Comparison of ENCODE assay signal across 8 cellular contexts in genomic region chr3:138594935-138595259, GRCh38. TPM values are rescaled to one million over a fixed set of nuclear protein-coding genes. Genes with fewer than 3 reads are reported as not detected.
A peak's percentile ranks its signal among the peaks of the same experiment; 100 is the strongest.
DNase-seq lines count a peak whose midpoint lies in the region; ATAC-seq and TF ChIP-seq lines count a peak whose summit lies in the region.

No MANE protein-coding gene starts in this region.

- no peak for TF ChIP-seq CTCF in WI38 (IDR thresholded peaks at IDR 0.05; ENCODE audit: low read depth, low read length)

- no peak for ATAC-seq in activated T-cell treated with anti-CD3 and anti-CD28 coated beads, Interleukin-2, amount 50 U/mL, for 4 hours

- H3K4me3 Mint-ChIP-seq in activated T-cell treated with anti-CD3 and anti-CD28 coated beads, Interleukin-2, amount 50 U/mL, for 4 hours, result peak overlapping the region; percentile 96

- 39% methylated on average over 3 of the region's 3 CpGs for WGBS in thymus

- peaks cover 10% of the 10 kb centered on the region for H3K4me1 ChIP-seq in iPS-18a (ENCODE audit: control insufficient read depth, low read depth, low read length)
- peaks cover 6% of the 10 kb centered on the region for H3K4me1 ChIP-seq in thymus (ENCODE audit: control insufficient read depth, insufficient read depth, low read length)

- H3K36me3 Mint-ChIP-seq in activated T-cell treated with anti-CD3 and anti-CD28 coated beads, Interleukin-2, amount 50 U/mL, for 4 hours (ENCODE audit: insufficient read depth), result no peaks in the 10 kb centered on the region

- no peaks in the 10 kb centered on the region for H3K9me3 ChIP-seq in iPS-18a (ENCODE audit: control insufficient read depth, low read depth, low read length)
- no peaks in the 10 kb centered on the region for H3K9me3 ChIP-seq in thymus (ENCODE audit: control insufficient read depth)

- DNase-seq in activated T-cell treated with anti-CD3 and anti-CD28 coated beads, Interleukin-2, amount 50 U/mL, for 4 hours, result no peak
- no peak for DNase-seq in activated T-cell treated with anti-CD3 and anti-CD28 coated beads, Interleukin-2, amount 50 U/mL, for 1 hour
- DNase-seq in cerebellum (ENCODE audit: low spot score) (no peak), substantia nigra (lab: John Stamatoyannopoulos, UW) (no peak), AG08395 (ENCODE audit: low spot score) (no peak)

- peaks cover 10% of the 10 kb centered on the region for H3K4me1 Mint-ChIP-seq in activated T-cell treated with anti-CD3 and anti-CD28 coated beads, Interleukin-2, amount 50 U/mL, for 4 hours (ENCODE audit: low read depth)

- H3K4me3 ChIP-seq in WI38 (ENCODE audit: low read depth, low read length), result peak overlapping the region; percentile 92
- H3K4me3 ChIP-seq in iPS-18a (ENCODE audit: low read length), result peak overlapping the region; percentile 85
- H3K4me3 ChIP-seq in thymus (ENCODE audit: low read length), result peak overlapping the region; percentile 89

- no peaks in the 10 kb centered on the region for H3K36me3 ChIP-seq in iPS-18a (ENCODE audit: control insufficient read depth, low read depth, low read length)
- H3K36me3 ChIP-seq in thymus (ENCODE audit: control insufficient read depth, insufficient read depth), result no peaks in the 10 kb centered on the region

- H3K27me3 ChIP-seq in iPS-18a (ENCODE audit: control insufficient read depth, insufficient read depth, low read length), result no peaks in the 10 kb centered on the region
- no peaks in the 10 kb centered on the region for H3K27me3 ChIP-seq in thymus (ENCODE audit: control insufficient read depth, insufficient read depth)

- no peak overlapping the region for H3K27ac ChIP-seq in iPS-18a (ENCODE audit: low read length)
- H3K27ac ChIP-seq in thymus (ENCODE audit: low read depth), result peak overlapping the region; percentile 99
- H3K27ac ChIP-seq in substantia nigra (ENCODE audit: low read depth, low read length, poor library complexity, severe bottlenecking), result no peak overlapping the region

- H3K27me3 Mint-ChIP-seq in activated T-cell treated with anti-CD3 and anti-CD28 coated beads, Interleukin-2, amount 50 U/mL, for 4 hours (ENCODE audit: low read depth), result no peaks in the 10 kb centered on the region

- no peaks in the 10 kb centered on the region for H3K9me3 Mint-ChIP-seq in activated T-cell treated with anti-CD3 and anti-CD28 coated beads, Interleukin-2, amount 50 U/mL, for 4 hours

- no peak overlapping the region for H3K9ac ChIP-seq in iPS-18a (ENCODE audit: low read length)

RNA-seq across cellular contexts. Expression of gene CEP70, which starts 0.8 kb away (rescaled TPM):
- total RNA-seq in activated T-cell treated with anti-CD3 and anti-CD28 coated beads, Interleukin-2, amount 50 U/mL, for 4 hours, result 1 to 10 TPM; 5.1 to 7.0 (median 5.2) TPM
- 21.6 TPM for polyA plus RNA-seq in thymus
- 56.3 TPM for total RNA-seq in cerebellum

RNA-seq across cellular contexts. Expression of gene FAIM, which starts 13.7 kb away (rescaled TPM):
- 1 to 10 TPM; 3.0 to 4.7 (median 4.4) TPM for total RNA-seq in activated T-cell treated with anti-CD3 and anti-CD28 coated beads, Interleukin-2, amount 50 U/mL, for 4 hours
- polyA plus RNA-seq in thymus, result 42.2 TPM
- 14.2 TPM for total RNA-seq in cerebellum
